ENCODE assay signal across 1 cellular context in the genomic region with DNA sequence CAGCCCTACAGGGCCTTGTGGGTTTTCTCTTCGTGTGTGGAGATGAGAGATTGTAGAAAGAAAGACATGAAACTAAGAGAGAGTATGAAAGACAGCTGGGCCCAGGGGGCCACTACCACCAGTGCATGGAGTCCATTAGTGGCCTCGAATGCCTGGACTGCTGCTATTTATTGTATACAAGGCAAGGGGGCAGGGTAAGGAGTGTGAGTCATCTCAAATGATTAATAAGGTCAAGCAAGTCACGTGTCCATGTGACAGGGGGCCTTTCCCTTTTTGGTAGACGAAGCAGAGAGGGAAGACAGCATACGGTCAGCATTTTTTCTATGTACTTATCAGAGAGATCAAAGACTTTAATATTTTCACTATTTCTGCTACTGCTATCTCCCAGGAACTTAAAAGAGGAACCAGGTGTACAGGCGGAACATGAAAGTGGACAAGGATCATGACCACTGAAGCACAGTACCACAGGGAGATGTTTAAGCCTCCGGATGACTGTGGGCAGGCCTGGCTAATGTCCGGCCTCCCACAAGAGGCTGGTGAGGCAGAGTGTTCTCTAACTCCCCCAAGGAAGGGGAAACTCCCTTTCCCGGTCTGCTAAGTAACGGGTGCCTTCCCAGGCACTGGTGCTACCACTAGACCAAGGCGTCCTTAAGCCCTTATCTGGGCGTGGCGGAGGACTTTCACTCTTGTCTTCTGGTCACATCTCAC.
TF ChIP-seq lines count a peak whose summit lies in the region.

No MANE protein-coding gene starts in this region.

TF ChIP-seq in K562, 482 proteins besides CTCF, POLR2A, EP300 and RAD21 (continued from another document and continues in another):
- TF ChIP-seq, protein P1, sequence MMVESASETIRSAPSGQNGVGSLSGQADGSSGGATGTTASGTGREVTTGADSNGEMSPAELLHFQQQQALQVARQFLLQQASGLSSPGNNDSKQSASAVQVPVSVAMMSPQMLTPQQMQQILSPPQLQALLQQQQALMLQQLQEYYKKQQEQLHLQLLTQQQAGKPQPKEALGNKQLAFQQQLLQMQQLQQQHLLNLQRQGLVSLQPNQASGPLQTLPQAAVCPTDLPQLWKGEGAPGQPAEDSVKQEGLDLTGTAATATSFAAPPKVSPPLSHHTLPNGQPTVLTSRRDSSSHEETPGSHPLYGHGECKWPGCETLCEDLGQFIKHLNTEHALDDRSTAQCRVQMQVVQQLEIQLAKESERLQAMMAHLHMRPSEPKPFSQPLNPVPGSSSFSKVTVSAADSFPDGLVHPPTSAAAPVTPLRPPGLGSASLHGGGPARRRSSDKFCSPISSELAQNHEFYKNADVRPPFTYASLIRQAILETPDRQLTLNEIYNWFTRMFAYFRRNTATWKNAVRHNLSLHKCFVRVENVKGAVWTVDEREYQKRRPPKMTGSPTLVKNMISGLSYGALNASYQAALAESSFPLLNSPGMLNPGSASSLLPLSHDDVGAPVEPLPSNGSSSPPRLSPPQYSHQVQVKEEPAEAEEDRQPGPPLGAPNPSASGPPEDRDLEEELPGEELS (CRISPR knock-in tag; IDR thresholded peaks at IDR 0.05; ENCODE audit: borderline replicate concordance): peak; percentile 49; the same call in 1 of the 2 replicates
- no peak for TF ChIP-seq ZZZ3 (IDR thresholded peaks at IDR 0.05)
- TF ChIP-seq SPI1 (IDR thresholded peaks at IDR 0.05; ENCODE audit: borderline replicate concordance, low read depth, low read length): no peak; the same call in 1 of the 2 replicates
- TF ChIP-seq, protein P2, sequence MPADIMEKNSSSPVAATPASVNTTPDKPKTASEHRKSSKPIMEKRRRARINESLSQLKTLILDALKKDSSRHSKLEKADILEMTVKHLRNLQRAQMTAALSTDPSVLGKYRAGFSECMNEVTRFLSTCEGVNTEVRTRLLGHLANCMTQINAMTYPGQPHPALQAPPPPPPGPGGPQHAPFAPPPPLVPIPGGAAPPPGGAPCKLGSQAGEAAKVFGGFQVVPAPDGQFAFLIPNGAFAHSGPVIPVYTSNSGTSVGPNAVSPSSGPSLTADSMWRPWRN (IDR thresholded peaks at IDR 0.05; ENCODE audit: low read depth): no peak
- TF ChIP-seq ZNF175 (CRISPR knock-in tag; IDR thresholded peaks at IDR 0.05; ENCODE audit: low read depth): no peak
- peak; percentile 88 for TF ChIP-seq C11orf30 (IDR thresholded peaks at IDR 0.05; ENCODE audit: low read depth)
- peak in 1 of 2 experiments; percentile 80; a peak in 1 of 4 replicates for TF ChIP-seq SRF (CRISPR knock-in tag; IDR thresholded peaks at IDR 0.05)
- TF ChIP-seq NFXL1 (CRISPR knock-in tag; IDR thresholded peaks at IDR 0.05): no peak
- TF ChIP-seq RBM22 (IDR thresholded peaks at IDR 0.05; ENCODE audit: low read depth, low read length, poor library complexity, severe bottlenecking): no peak
- TF ChIP-seq HDAC8 (tag; IDR thresholded peaks at IDR 0.05): no peak
- 0 out of 2 replicates have a peak, but pooled peaks have one; percentile 41 for TF ChIP-seq MEF2D (tag; conservative IDR thresholded peaks at IDR 0.05; ENCODE audit: low read depth)
- TF ChIP-seq DMBX1 (CRISPR knock-in tag; IDR thresholded peaks at IDR 0.05; ENCODE audit: borderline replicate concordance): no peak
- no peak for TF ChIP-seq KAT2B (IDR thresholded peaks at IDR 0.05; ENCODE audit: low read depth, low read length)
- TF ChIP-seq, protein P3, sequence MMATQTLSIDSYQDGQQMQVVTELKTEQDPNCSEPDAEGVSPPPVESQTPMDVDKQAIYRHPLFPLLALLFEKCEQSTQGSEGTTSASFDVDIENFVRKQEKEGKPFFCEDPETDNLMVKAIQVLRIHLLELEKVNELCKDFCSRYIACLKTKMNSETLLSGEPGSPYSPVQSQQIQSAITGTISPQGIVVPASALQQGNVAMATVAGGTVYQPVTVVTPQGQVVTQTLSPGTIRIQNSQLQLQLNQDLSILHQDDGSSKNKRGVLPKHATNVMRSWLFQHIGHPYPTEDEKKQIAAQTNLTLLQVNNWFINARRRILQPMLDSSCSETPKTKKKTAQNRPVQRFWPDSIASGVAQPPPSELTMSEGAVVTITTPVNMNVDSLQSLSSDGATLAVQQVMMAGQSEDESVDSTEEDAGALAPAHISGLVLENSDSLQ (IDR thresholded peaks at IDR 0.05): peak; percentile 95
- TF ChIP-seq HNRNPLL (IDR thresholded peaks at IDR 0.05; ENCODE audit: low read depth, low read length, poor library complexity, severe bottlenecking): no peak
- no peak for TF ChIP-seq ZNF3 (CRISPR knock-in tag; IDR thresholded peaks at IDR 0.05)
- TF ChIP-seq, protein P4, sequence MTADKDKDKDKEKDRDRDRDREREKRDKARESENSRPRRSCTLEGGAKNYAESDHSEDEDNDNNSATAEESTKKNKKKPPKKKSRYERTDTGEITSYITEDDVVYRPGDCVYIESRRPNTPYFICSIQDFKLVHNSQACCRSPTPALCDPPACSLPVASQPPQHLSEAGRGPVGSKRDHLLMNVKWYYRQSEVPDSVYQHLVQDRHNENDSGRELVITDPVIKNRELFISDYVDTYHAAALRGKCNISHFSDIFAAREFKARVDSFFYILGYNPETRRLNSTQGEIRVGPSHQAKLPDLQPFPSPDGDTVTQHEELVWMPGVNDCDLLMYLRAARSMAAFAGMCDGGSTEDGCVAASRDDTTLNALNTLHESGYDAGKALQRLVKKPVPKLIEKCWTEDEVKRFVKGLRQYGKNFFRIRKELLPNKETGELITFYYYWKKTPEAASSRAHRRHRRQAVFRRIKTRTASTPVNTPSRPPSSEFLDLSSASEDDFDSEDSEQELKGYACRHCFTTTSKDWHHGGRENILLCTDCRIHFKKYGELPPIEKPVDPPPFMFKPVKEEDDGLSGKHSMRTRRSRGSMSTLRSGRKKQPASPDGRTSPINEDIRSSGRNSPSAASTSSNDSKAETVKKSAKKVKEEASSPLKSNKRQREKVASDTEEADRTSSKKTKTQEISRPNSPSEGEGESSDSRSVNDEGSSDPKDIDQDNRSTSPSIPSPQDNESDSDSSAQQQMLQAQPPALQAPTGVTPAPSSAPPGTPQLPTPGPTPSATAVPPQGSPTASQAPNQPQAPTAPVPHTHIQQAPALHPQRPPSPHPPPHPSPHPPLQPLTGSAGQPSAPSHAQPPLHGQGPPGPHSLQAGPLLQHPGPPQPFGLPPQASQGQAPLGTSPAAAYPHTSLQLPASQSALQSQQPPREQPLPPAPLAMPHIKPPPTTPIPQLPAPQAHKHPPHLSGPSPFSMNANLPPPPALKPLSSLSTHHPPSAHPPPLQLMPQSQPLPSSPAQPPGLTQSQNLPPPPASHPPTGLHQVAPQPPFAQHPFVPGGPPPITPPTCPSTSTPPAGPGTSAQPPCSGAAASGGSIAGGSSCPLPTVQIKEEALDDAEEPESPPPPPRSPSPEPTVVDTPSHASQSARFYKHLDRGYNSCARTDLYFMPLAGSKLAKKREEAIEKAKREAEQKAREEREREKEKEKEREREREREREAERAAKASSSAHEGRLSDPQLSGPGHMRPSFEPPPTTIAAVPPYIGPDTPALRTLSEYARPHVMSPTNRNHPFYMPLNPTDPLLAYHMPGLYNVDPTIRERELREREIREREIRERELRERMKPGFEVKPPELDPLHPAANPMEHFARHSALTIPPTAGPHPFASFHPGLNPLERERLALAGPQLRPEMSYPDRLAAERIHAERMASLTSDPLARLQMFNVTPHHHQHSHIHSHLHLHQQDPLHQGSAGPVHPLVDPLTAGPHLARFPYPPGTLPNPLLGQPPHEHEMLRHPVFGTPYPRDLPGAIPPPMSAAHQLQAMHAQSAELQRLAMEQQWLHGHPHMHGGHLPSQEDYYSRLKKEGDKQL (CRISPR knock-in tag; IDR thresholded peaks at IDR 0.05; ENCODE audit: borderline replicate concordance): no peak
- TF ChIP-seq NR2F6 (CRISPR knock-in tag; IDR thresholded peaks at IDR 0.05): no peak
- TF ChIP-seq BRF1 (IDR thresholded peaks at IDR 0.05; ENCODE audit: borderline replicate concordance, extremely low read depth, insufficient read length): no peak
- peak; percentile 50; the same call in 1 of the 2 replicates for TF ChIP-seq MTA3 (IDR thresholded peaks at IDR 0.05; ENCODE audit: borderline replicate concordance)
- TF ChIP-seq RNF2 (IDR thresholded peaks at IDR 0.05): no peak; the same call in none of the 2 replicates
- peak; percentile 58; the same call in 1 of the 2 replicates for TF ChIP-seq ZNF263 (CRISPR knock-in tag; IDR thresholded peaks at IDR 0.05; ENCODE audit: borderline replicate concordance)
- no peak for TF ChIP-seq TGIF2 (CRISPR knock-in tag; IDR thresholded peaks at IDR 0.05)
- TF ChIP-seq ZNF239 (CRISPR knock-in tag; IDR thresholded peaks at IDR 0.05): no peak
- TF ChIP-seq, protein P5, sequence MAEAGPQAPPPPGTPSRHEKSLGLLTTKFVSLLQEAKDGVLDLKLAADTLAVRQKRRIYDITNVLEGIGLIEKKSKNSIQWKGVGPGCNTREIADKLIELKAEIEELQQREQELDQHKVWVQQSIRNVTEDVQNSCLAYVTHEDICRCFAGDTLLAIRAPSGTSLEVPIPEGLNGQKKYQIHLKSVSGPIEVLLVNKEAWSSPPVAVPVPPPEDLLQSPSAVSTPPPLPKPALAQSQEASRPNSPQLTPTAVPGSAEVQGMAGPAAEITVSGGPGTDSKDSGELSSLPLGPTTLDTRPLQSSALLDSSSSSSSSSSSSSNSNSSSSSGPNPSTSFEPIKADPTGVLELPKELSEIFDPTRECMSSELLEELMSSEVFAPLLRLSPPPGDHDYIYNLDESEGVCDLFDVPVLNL (CRISPR knock-in tag; IDR thresholded peaks at IDR 0.05; ENCODE audit: low read depth): no peak
- peak; percentile 24; the same call in 1 of the 2 replicates for TF ChIP-seq EGR1 (conservative IDR thresholded peaks at IDR 0.05)
- TF ChIP-seq, protein P6, sequence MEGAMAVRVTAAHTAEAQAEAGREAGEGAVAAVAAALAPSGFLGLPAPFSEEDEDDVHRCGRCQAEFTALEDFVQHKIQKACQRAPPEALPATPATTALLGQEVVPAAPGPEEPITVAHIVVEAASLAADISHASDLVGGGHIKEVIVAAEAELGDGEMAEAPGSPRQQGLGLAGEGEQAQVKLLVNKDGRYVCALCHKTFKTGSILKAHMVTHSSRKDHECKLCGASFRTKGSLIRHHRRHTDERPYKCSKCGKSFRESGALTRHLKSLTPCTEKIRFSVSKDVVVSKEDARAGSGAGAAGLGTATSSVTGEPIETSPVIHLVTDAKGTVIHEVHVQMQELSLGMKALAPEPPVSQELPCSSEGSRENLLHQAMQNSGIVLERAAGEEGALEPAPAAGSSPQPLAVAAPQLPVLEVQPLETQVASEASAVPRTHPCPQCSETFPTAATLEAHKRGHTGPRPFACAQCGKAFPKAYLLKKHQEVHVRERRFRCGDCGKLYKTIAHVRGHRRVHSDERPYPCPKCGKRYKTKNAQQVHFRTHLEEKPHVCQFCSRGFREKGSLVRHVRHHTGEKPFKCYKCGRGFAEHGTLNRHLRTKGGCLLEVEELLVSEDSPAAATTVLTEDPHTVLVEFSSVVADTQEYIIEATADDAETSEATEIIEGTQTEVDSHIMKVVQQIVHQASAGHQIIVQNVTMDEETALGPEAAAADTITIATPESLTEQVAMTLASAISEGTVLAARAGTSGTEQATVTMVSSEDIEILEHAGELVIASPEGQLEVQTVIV (CRISPR knock-in tag; IDR thresholded peaks at IDR 0.05; ENCODE audit: borderline replicate concordance): no peak
- TF ChIP-seq, protein P7, sequence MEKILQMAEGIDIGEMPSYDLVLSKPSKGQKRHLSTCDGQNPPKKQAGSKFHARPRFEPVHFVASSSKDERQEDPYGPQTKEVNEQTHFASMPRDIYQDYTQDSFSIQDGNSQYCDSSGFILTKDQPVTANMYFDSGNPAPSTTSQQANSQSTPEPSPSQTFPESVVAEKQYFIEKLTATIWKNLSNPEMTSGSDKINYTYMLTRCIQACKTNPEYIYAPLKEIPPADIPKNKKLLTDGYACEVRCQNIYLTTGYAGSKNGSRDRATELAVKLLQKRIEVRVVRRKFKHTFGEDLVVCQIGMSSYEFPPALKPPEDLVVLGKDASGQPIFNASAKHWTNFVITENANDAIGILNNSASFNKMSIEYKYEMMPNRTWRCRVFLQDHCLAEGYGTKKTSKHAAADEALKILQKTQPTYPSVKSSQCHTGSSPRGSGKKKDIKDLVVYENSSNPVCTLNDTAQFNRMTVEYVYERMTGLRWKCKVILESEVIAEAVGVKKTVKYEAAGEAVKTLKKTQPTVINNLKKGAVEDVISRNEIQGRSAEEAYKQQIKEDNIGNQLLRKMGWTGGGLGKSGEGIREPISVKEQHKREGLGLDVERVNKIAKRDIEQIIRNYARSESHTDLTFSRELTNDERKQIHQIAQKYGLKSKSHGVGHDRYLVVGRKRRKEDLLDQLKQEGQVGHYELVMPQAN (IDR thresholded peaks at IDR 0.05; ENCODE audit: borderline replicate concordance): no peak
- TF ChIP-seq ILF3 (IDR thresholded peaks at IDR 0.05; ENCODE audit: borderline replicate concordance): no peak
- TF ChIP-seq MTA1 (IDR thresholded peaks at IDR 0.05; ENCODE audit: borderline replicate concordance): peak; percentile 81; the same call in 1 of the 2 replicates
- no peak for TF ChIP-seq HMGN3 (IDR thresholded peaks at IDR 0.05; ENCODE audit: borderline replicate concordance, extremely low read depth, insufficient read length, low read depth, low read length)
- no peak for TF ChIP-seq CCNT2 (IDR thresholded peaks at IDR 0.05; ENCODE audit: borderline replicate concordance, extremely low read depth, insufficient read length, low read depth, low read length)
- no peak for TF ChIP-seq SMAD1 (IDR thresholded peaks at IDR 0.05; ENCODE audit: low read depth, low read length, partially characterized antibody)
- no peak for TF ChIP-seq STAT5A (IDR thresholded peaks at IDR 0.05; ENCODE audit: borderline replicate concordance, low read length)
- TF ChIP-seq, protein P8, sequence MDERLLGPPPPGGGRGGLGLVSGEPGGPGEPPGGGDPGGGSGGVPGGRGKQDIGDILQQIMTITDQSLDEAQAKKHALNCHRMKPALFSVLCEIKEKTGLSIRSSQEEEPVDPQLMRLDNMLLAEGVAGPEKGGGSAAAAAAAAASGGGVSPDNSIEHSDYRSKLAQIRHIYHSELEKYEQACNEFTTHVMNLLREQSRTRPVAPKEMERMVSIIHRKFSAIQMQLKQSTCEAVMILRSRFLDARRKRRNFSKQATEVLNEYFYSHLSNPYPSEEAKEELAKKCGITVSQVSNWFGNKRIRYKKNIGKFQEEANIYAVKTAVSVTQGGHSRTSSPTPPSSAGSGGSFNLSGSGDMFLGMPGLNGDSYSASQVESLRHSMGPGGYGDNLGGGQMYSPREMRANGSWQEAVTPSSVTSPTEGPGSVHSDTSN (CRISPR knock-in tag; IDR thresholded peaks at IDR 0.05; ENCODE audit: low read depth): no peak
- TF ChIP-seq, protein P8 (tag; conservative IDR thresholded peaks at IDR 0.05; ENCODE audit: low read depth): peak; percentile 94
